In genomic region chr15:81182031-81182745, GRCh38 we compare ENCODE assay signal across 18 cellular contexts. TPM values are rescaled to one million over a fixed set of nuclear protein-coding genes. Genes with fewer than 3 reads are reported as not detected.
DNase-seq lines count a peak whose midpoint lies in the region; ATAC-seq and TF ChIP-seq lines count a peak whose summit lies in the region.
"Had no signal": no experiment of that assay in that cellular context is flagged by ENCODE, and none has a peak within 500 bp of the region (broad histone marks: within the 10 kb centered on the region; RNA-seq: fewer than 3 reads in every experiment).

No MANE protein-coding gene starts in this region.

- H3K27me3 Mint-ChIP-seq in MCF 10A (ENCODE audit: insufficient read depth, unreplicated experiment): no peaks in the 10 kb centered on the region

- H3K4me1 Mint-ChIP-seq in MCF 10A (ENCODE audit: insufficient read depth, unreplicated experiment): no peaks in the 10 kb centered on the region
- H3K4me1 Mint-ChIP-seq: stimulated activated naive B cell treated with anti-CD40 and anti-IgM and Interleukin-4, amounts not matched to agents 10 μg/mL and 1 μg/mL and 100 μg/mL, for 72 hours had no signal

- peak in 6 of 8 donors; percentile 7 to 61 (median 36) for ATAC-seq in heart right ventricle
- ATAC-seq: body of pancreas; stimulated activated naive B cell treated with anti-CD40 and anti-IgM and Interleukin-4, amounts not matched to agents 10 μg/mL and 1 μg/mL and 100 μg/mL, for 72 hours had no signal

- BruUV-seq in MCF 10A (replicated peaks; lab: Mats Ljungman, UMichigan): no TSS peak

- no peaks in the 10 kb centered on the region for H3K27me3 ChIP-seq in breast epithelium
- peaks cover 0 to 23% (median 4%) of the 10 kb centered on the region in 7 donors for H3K27me3 ChIP-seq in heart right ventricle
- H3K27me3 ChIP-seq in rectal smooth muscle tissue (ENCODE audit: control insufficient read depth, insufficient read depth, low read length): peaks cover 4% of the 10 kb centered on the region
- H3K27me3 ChIP-seq: body of pancreas had no signal

- CTCF ChIA-PET in MCF 10A (lab: Yijun Ruan, JAX): no interaction called here

- no peaks in the 10 kb centered on the region for H3K9me3 Mint-ChIP-seq in MCF 10A (ENCODE audit: unreplicated experiment)
- H3K9me3 Mint-ChIP-seq: stimulated activated naive B cell treated with anti-CD40 and anti-IgM and Interleukin-4, amounts not matched to agents 10 μg/mL and 1 μg/mL and 100 μg/mL, for 72 hours; T-helper 1 cell treated with Interleukin-12 subunit alpha and Interleukin-12 subunit beta and Interleukin-4 antibody, amounts not matched to agents 30 μg/mL and 1 μg/mL, for 36 hours had no signal

- H3K27ac ChIP-seq in breast epithelium (peak overlapping the region; percentile 4 to 74), heart right ventricle (peak overlapping the region in 9 of 10 donors; percentile 28 to 74 (median 59)), rectal smooth muscle tissue (ENCODE audit: low read depth, low read length) (peak overlapping the region; percentile 27)

- intact Hi-C loops in breast epithelium (cut with DNase I; ENCODE audit: low total_unique reads) (no loop called here), MCF 10A (cut with micrococcal nuclease) (no loop called here), heart right ventricle (cut with DNase I) (loop anchor here in 1 of 10 donors (10.0 kb wide), 1 partner anchor 63 kb away; no protein-coding TSS in a partner anchor)

- peak overlapping the region; percentile 45 to 62 (median 46) for H3K4me3 ChIP-seq in breast epithelium
- peak overlapping the region in 9 of 10 donors; percentile 13 to 46 (median 43) for H3K4me3 ChIP-seq in heart right ventricle
- peak overlapping the region; percentile 70 for H3K4me3 ChIP-seq in rectal smooth muscle tissue (ENCODE audit: low read length)
- H3K4me3 ChIP-seq: body of pancreas had no signal

- POLR2A ChIA-PET in MCF 10A (lab: Yijun Ruan, JAX): no interaction called here

- no peaks in the 10 kb centered on the region for H3K36me3 ChIP-seq in breast epithelium
- no peaks in the 10 kb centered on the region for H3K36me3 ChIP-seq in heart right ventricle
- no peaks in the 10 kb centered on the region for H3K36me3 ChIP-seq in rectal smooth muscle tissue (ENCODE audit: control insufficient read depth, insufficient read depth, low read length)

- DNase-seq in breast epithelium (ENCODE audit: low spot score in 2 of 2) (no peak), MCF 10A (ENCODE audit: unreplicated experiment) (no peak), heart right ventricle (no peak), NAMALWA (ENCODE audit: low spot score) (no peak), mesenteric fat pad (ENCODE audit: low spot score) (no peak), NCI-H2107 treated with DMSO at 0.1 percent for 48 hours (lab: John Stamatoyannopoulos, UW; ENCODE audit: unreplicated experiment) (no peak), NCI-H1105 (lab: John Stamatoyannopoulos, UW) (no peak)
- DNase-seq: activated CD4-positive, alpha-beta T cell treated with anti-CD3 and anti-CD28 coated beads for 48 hours; body of pancreas; Caco-2; mammary epithelial cell; NCI-H226; stimulated activated CD4-positive, alpha-beta T cell treated with anti-CD3 and anti-CD28 coated beads, Interleukin-4, amount 100 ng/mL, for 24 hours; stimulated activated naive B cell treated with anti-CD40 and anti-IgM and Interleukin-4, amounts not matched to agents 10 μg/mL and 1 μg/mL and 100 μg/mL, for 72 hours had no signal

- TF ChIP-seq CTCF in breast epithelium (IDR thresholded peaks at IDR 0.05) (no peak), MCF 10A (IDR thresholded peaks at IDR 0.05; ENCODE audit: unreplicated experiment) (no peak), heart right ventricle (IDR thresholded peaks at IDR 0.05) (no peak)

- no peak overlapping the region for H3K9ac ChIP-seq in rectal smooth muscle tissue (ENCODE audit: low read length)

- no peak overlapping the region for H3K4me3 Mint-ChIP-seq in MCF 10A (ENCODE audit: unreplicated experiment)
- H3K4me3 Mint-ChIP-seq: stimulated activated naive B cell treated with anti-CD40 and anti-IgM and Interleukin-4, amounts not matched to agents 10 μg/mL and 1 μg/mL and 100 μg/mL, for 72 hours; T-helper 1 cell treated with Interleukin-12 subunit alpha and Interleukin-12 subunit beta and Interleukin-4 antibody, amounts not matched to agents 30 μg/mL and 1 μg/mL, for 36 hours had no signal

- no peak overlapping the region for H3K27ac Mint-ChIP-seq in MCF 10A (ENCODE audit: low read depth, unreplicated experiment)
- H3K27ac Mint-ChIP-seq: progenitor cell of endocrine pancreas; stimulated activated naive B cell treated with anti-CD40 and anti-IgM and Interleukin-4, amounts not matched to agents 10 μg/mL and 1 μg/mL and 100 μg/mL, for 72 hours; T-helper 1 cell treated with Interleukin-12 subunit alpha and Interleukin-12 subunit beta and Interleukin-4 antibody, amounts not matched to agents 30 μg/mL and 1 μg/mL, for 36 hours had no signal

- H3K4me1 ChIP-seq in breast epithelium (no peaks in the 10 kb centered on the region), heart right ventricle (peaks cover 0 to 22% (median 12%) of the 10 kb centered on the region in 9 donors), rectal smooth muscle tissue (ENCODE audit: control insufficient read depth, insufficient read depth, low read length) (peaks cover 3% of the 10 kb centered on the region)
- H3K4me1 ChIP-seq: Caco-2 had no signal

- 53 to 54% methylated on average over 13 of the region's 13 CpGs for WGBS in heart right ventricle, 2 donors

- no peak for TF ChIP-seq POLR2A in breast epithelium (IDR thresholded peaks at IDR 0.05)

- H3K36me3 Mint-ChIP-seq in MCF 10A (ENCODE audit: insufficient read depth, unreplicated experiment): no peaks in the 10 kb centered on the region
- H3K36me3 Mint-ChIP-seq: stimulated activated naive B cell treated with anti-CD40 and anti-IgM and Interleukin-4, amounts not matched to agents 10 μg/mL and 1 μg/mL and 100 μg/mL, for 72 hours had no signal

- no peaks in the 10 kb centered on the region for H3K9me3 ChIP-seq in breast epithelium
- H3K9me3 ChIP-seq in heart right ventricle: no peaks in the 10 kb centered on the region
- H3K9me3 ChIP-seq: body of pancreas, Caco-2 had no signal

RNA-seq across cellular contexts. Expression of gene IL16, which starts 14.5 kb away (rescaled TPM):
- total RNA-seq in breast epithelium (10 to 100 TPM; 11.1 to 40.5 (median 20.3) TPM), MCF 10A (2022) (0.72 and 0.81 TPM in 2 replicates), heart right ventricle (10 to 100 TPM in 1 of 10 donors, 1 to 10 TPM in 9; 3.3 to 13.1 (median 4.1) TPM), mesenteric fat pad (21.8 TPM)
- polyA plus RNA-seq in heart right ventricle: 1 to 10 TPM; 4.3 to 4.9 TPM
- total RNA-seq: A172, Caco-2 had no signal

RNA-seq across cellular contexts. Expression of gene CFAP161, which starts 48.1 kb away (rescaled TPM):
- 1 to 10 TPM in 1 of 3 donors, under 1 TPM in 1, not detected in 1; 0.66 to 1.0 TPM for total RNA-seq in breast epithelium
- not detected in 2 replicates for total RNA-seq in MCF 10A (2022)
- total RNA-seq in heart right ventricle: 1 to 10 TPM in 3 of 10 donors, under 1 TPM in 7; 0.28 to 1.2 (median 0.83) TPM
- polyA plus RNA-seq in heart right ventricle: under 1 TPM; 0.32 to 0.95 TPM
- total RNA-seq in mesenteric fat pad: 0.71 TPM
- total RNA-seq: A172, body of pancreas, Caco-2, progenitor cell of endocrine pancreas had no signal
